In the genomic region with DNA sequence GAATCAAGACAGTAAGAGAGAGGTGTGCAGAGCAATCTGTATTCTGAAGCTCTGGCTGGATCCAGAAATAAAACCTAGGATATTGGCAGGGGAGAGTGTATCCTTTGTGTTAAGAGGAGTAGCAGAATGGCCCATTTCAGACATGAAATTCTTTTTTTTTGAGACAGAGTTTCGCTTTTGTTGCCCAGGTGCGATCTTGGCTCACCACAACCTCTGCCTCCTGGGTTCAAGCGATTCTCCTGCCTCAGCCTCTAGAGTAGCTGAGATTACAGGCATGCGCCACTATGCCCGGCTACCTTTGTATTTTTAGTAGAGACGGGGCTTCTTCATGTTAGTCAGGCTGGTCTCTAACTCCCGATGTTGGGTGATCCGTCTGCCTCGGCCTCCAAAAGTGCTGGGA, we compare ENCODE assay signal across 36 cellular contexts.
"Had no signal": no experiment of that assay in that cellular context is flagged by ENCODE, and none has a peak within 500 bp of the region (broad histone marks: within the 10 kb centered on the region; RNA-seq: fewer than 3 reads in every experiment).

No MANE protein-coding gene starts in this region.

- H3K27ac ChIP-seq: adrenal gland, body of pancreas, cardiac muscle cell, VCaP had no signal

- H3K4me3 Mint-ChIP-seq: activated B cell treated with CpG ODN at 0.5 μM for 24 hours; activated CD4-positive, alpha-beta memory T cell treated with anti-CD3 and anti-CD28 coated beads for 36 hours; activated CD4-positive, alpha-beta T cell treated with anti-CD3 and anti-CD28 coated beads, Interleukin-2, amount 10 ng/mL, durations not matched to agents 24 days and 14 days; activated CD8-positive, alpha-beta T cell treated with anti-CD3 and anti-CD28 coated beads for 36 hours; activated naive CD4-positive, alpha-beta T cell treated with anti-CD3 and anti-CD28 coated beads for 36 hours; activated naive CD8-positive, alpha-beta T cell treated with anti-CD3 and anti-CD28 coated beads for 36 hours; activated T-cell treated with anti-CD3 and anti-CD28 coated beads, Interleukin-2, amount 50 U/mL, for 4 hours; activated T-cell treated with anti-CD3 and anti-CD28 coated beads, Interleukin-2, amount 50 U/mL, for 72 hours; activated T-helper 1 cell treated with anti-CD3 and anti-CD28 coated beads, Interleukin-12 subunit alpha, Interleukin-12 subunit beta, Interleukin-2, Interleukin-4 antibody, amounts not matched to agents 30 ng/mL and 10 ng/mL and 1 ng/mL, durations not matched to agents 14 hours and 24 hours and 36 hours; activated T-helper 17 cell treated with anti-CD3 and anti-CD28 coated beads, Interleukin-2, amount 50 U/mL, for 72 hours; central memory CD8-positive, alpha-beta T cell; T-helper 1 cell treated with Interleukin-12 subunit alpha and Interleukin-12 subunit beta and Interleukin-4 antibody, amounts not matched to agents 30 μg/mL and 1 μg/mL, for 36 hours; T-helper 2 cell treated with Interferon-gamma antibody and Interleukin-4, amounts not matched to agents 5 μg/mL and 100 μg/mL, for 36 hours had no signal

- H3K9me3 ChIP-seq: adrenal gland, body of pancreas had no signal

- H3K4me1 ChIP-seq: adrenal gland, body of pancreas had no signal

- H3K27me3 ChIP-seq: adrenal gland, body of pancreas, cardiac muscle cell had no signal

- H3K9me3 Mint-ChIP-seq: activated B cell treated with CpG ODN at 0.5 μM for 24 hours; activated CD4-positive, alpha-beta memory T cell treated with anti-CD3 and anti-CD28 coated beads for 36 hours; activated CD4-positive, alpha-beta T cell treated with anti-CD3 and anti-CD28 coated beads, Interleukin-2, amount 10 ng/mL, durations not matched to agents 24 days and 14 days; activated CD8-positive, alpha-beta T cell treated with anti-CD3 and anti-CD28 coated beads for 36 hours; activated naive CD4-positive, alpha-beta T cell treated with anti-CD3 and anti-CD28 coated beads for 36 hours; activated naive CD4-positive, alpha-beta T cell treated with anti-CD3 and anti-CD28 coated beads, Interleukin-2, amount 50 U/mL, for 72 hours; activated naive CD8-positive, alpha-beta T cell treated with anti-CD3 and anti-CD28 coated beads for 36 hours; activated T-cell treated with anti-CD3 and anti-CD28 coated beads, Interleukin-2, amount 50 U/mL, for 4 hours; activated T-cell treated with anti-CD3 and anti-CD28 coated beads, Interleukin-2, amount 50 U/mL, for 72 hours; activated T-helper 1 cell treated with anti-CD3 and anti-CD28 coated beads, Interleukin-12 subunit alpha, Interleukin-12 subunit beta, Interleukin-2, Interleukin-4 antibody, amounts not matched to agents 30 ng/mL and 10 ng/mL and 1 ng/mL, durations not matched to agents 14 hours and 24 hours and 36 hours; activated T-helper 17 cell treated with anti-CD3 and anti-CD28 coated beads, Interleukin-2, amount 50 U/mL, for 72 hours; central memory CD8-positive, alpha-beta T cell; T-helper 1 cell treated with Interleukin-12 subunit alpha and Interleukin-12 subunit beta and Interleukin-4 antibody, amounts not matched to agents 30 μg/mL and 1 μg/mL, for 36 hours; T-helper 2 cell treated with Interferon-gamma antibody and Interleukin-4, amounts not matched to agents 5 μg/mL and 100 μg/mL, for 36 hours had no signal

- H3K36me3 Mint-ChIP-seq: activated CD4-positive, alpha-beta memory T cell treated with anti-CD3 and anti-CD28 coated beads for 36 hours; activated naive CD4-positive, alpha-beta T cell treated with anti-CD3 and anti-CD28 coated beads, Interleukin-2, amount 50 U/mL, for 72 hours; activated naive CD8-positive, alpha-beta T cell treated with anti-CD3 and anti-CD28 coated beads for 36 hours had no signal

- ATAC-seq: activated CD8-positive, alpha-beta T cell treated with anti-CD3 and anti-CD28 coated beads for 36 hours; activated naive CD4-positive, alpha-beta T cell treated with anti-CD3 and anti-CD28 coated beads, Interleukin-2, amount 50 U/mL, for 72 hours; activated T-cell treated with anti-CD3 and anti-CD28 coated beads, Interleukin-2, amount 50 U/mL, for 4 hours; activated T-cell treated with anti-CD3 and anti-CD28 coated beads, Interleukin-2, amount 50 U/mL, for 72 hours; activated T-helper 17 cell treated with anti-CD3 and anti-CD28 coated beads, Interleukin-2, amount 50 U/mL, for 72 hours; body of pancreas had no signal

- H3K4me3 ChIP-seq: adrenal gland, body of pancreas, cardiac muscle cell had no signal

- H3K36me3 ChIP-seq: adrenal gland, cardiac muscle cell had no signal

- H3K27ac Mint-ChIP-seq: activated B cell treated with CpG ODN at 0.5 μM for 24 hours; activated CD4-positive, alpha-beta memory T cell treated with anti-CD3 and anti-CD28 coated beads for 36 hours; activated CD4-positive, alpha-beta T cell treated with anti-CD3 and anti-CD28 coated beads, Interleukin-2, amount 10 ng/mL, durations not matched to agents 24 days and 14 days; activated CD8-positive, alpha-beta T cell treated with anti-CD3 and anti-CD28 coated beads for 36 hours; activated naive CD4-positive, alpha-beta T cell treated with anti-CD3 and anti-CD28 coated beads for 36 hours; activated naive CD4-positive, alpha-beta T cell treated with anti-CD3 and anti-CD28 coated beads, Interleukin-2, amount 50 U/mL, for 72 hours; activated naive CD8-positive, alpha-beta T cell treated with anti-CD3 and anti-CD28 coated beads for 36 hours; activated T-cell treated with anti-CD3 and anti-CD28 coated beads, Interleukin-2, amount 50 U/mL, for 72 hours; activated T-helper 1 cell treated with anti-CD3 and anti-CD28 coated beads, Interleukin-12 subunit alpha, Interleukin-12 subunit beta, Interleukin-2, Interleukin-4 antibody, amounts not matched to agents 30 ng/mL and 10 ng/mL and 1 ng/mL, durations not matched to agents 14 hours and 24 hours and 36 hours; activated T-helper 17 cell treated with anti-CD3 and anti-CD28 coated beads, Interleukin-2, amount 50 U/mL, for 72 hours; T-helper 1 cell treated with Interleukin-12 subunit alpha and Interleukin-12 subunit beta and Interleukin-4 antibody, amounts not matched to agents 30 μg/mL and 1 μg/mL, for 36 hours; T-helper 2 cell treated with Interferon-gamma antibody and Interleukin-4, amounts not matched to agents 5 μg/mL and 100 μg/mL, for 36 hours had no signal

- H3K27me3 Mint-ChIP-seq: activated T-helper 17 cell treated with anti-CD3 and anti-CD28 coated beads, Interleukin-2, amount 50 U/mL, for 72 hours; central memory CD8-positive, alpha-beta T cell had no signal

- DNase-seq: activated B cell treated with CpG ODN at 0.5 μM for 24 hours; activated CD4-positive, alpha-beta memory T cell treated with anti-CD3 and anti-CD28 coated beads for 36 hours; activated CD4-positive, alpha-beta T cell treated with anti-CD3 and anti-CD28 coated beads for 4 hours; activated CD4-positive, alpha-beta T cell treated with anti-CD3 and anti-CD28 coated beads, Interleukin-2, amount 10 ng/mL, durations not matched to agents 24 days and 14 days; activated CD4-positive, alpha-beta T cell treated with anti-CD3 and anti-CD28 coated beads, Interleukin-2, amount 50 U/mL, for 1 hour; activated CD4-positive, alpha-beta T cell treated with anti-CD3 and anti-CD28 coated beads, Interleukin-2, amount 50 U/mL, for 4 hours; activated CD4-positive, CD25-positive, alpha-beta regulatory T cell treated with anti-CD3 and anti-CD28 coated beads, Interleukin-2, amount 50 U/mL, for 72 hours; activated CD8-positive, alpha-beta memory T cell treated with anti-CD3 and anti-CD28 coated beads, Interleukin-2, amount 50 U/mL, for 4 hours; activated CD8-positive, alpha-beta T cell treated with anti-CD3 and anti-CD28 coated beads for 36 hours; activated effector memory CD4-positive, alpha-beta T cell treated with anti-CD3 and anti-CD28 coated beads, Interleukin-2, amount 50 U/mL, for 16 hours; activated gamma-delta T cell treated with Interleukin-2 at 50 U/mL for 16 hours; activated naive CD4-positive, alpha-beta T cell; activated naive CD4-positive, alpha-beta T cell treated with anti-CD3 and anti-CD28 coated beads for 36 hours; activated naive CD4-positive, alpha-beta T cell treated with anti-CD3 and anti-CD28 coated beads, Interleukin-2, amount 50 U/mL, for 16 hours; activated naive CD8-positive, alpha-beta T cell treated with anti-CD3 and anti-CD28 coated beads for 36 hours; activated T-cell treated with anti-CD3 and anti-CD28 coated beads for 4 hours; activated T-cell treated with anti-CD3 and anti-CD28 coated beads, Interleukin-2, amount 50 U/mL, for 1 hour; activated T-cell treated with anti-CD3 and anti-CD28 coated beads, Interleukin-2, amount 50 U/mL, for 4 hours; activated T-cell treated with anti-CD3 and anti-CD28 coated beads, Interleukin-2, amount 50 U/mL, for 72 hours; adrenal gland; amniotic stem cell; aorta; body of pancreas; caudate nucleus; cerebellar nuclear complex; T-helper 1 cell; T-helper 2 cell; T-helper 9 cell had no signal

- H3K4me1 Mint-ChIP-seq: activated T-helper 17 cell treated with anti-CD3 and anti-CD28 coated beads, Interleukin-2, amount 50 U/mL, for 72 hours; central memory CD8-positive, alpha-beta T cell had no signal
